ENCODE assay signal across 10 cellular contexts in the genomic region with DNA sequence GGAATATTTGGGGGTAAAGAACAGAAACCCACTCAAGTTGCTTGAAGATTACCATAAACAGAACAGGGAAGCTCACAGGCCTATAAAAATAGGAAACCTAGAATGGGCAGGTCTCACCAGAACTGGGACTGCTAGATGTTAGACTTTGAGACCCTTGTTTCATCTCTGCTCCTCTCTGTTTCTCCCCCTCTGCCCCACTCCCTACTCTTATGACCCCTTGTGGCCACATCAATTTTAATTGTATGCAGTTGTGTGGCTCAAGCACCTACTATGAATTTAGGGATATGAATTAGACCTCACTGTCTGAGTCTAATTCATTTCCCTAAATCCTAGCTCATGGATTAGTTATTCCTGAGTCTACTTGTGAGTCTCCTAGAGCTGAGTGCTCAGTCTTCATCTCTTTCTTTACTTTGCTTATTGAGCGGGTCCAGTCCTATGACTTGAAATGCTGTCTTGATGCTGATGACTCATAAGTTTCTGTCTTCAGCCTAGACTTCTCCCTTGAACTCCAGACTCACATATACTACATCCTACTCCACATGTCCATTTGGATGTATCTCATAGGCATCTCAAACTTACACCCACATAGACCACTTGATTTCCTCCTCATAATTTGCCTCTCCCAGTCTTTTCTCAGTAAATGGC.
DNase-seq lines count a peak whose midpoint lies in the region; ATAC-seq and TF ChIP-seq lines count a peak whose summit lies in the region.
"Had no signal": no experiment of that assay in that cellular context is flagged by ENCODE, and none has a peak within 500 bp of the region (broad histone marks: within the 10 kb centered on the region; RNA-seq: fewer than 3 reads in every experiment).

No MANE protein-coding gene starts in this region.

- no peaks in the 10 kb centered on the region for H3K27me3 Mint-ChIP-seq in activated CD8-positive, alpha-beta memory T cell treated with anti-CD3 and anti-CD28 coated beads, Interleukin-2, amount 10 ng/mL, durations not matched to agents 7 days and 5 days

- peaks cover 11% of the 10 kb centered on the region for H3K4me1 Mint-ChIP-seq in activated CD8-positive, alpha-beta memory T cell treated with anti-CD3 and anti-CD28 coated beads, Interleukin-2, amount 10 ng/mL, durations not matched to agents 7 days and 5 days

- no peaks in the 10 kb centered on the region for H3K9me3 Mint-ChIP-seq in activated CD8-positive, alpha-beta memory T cell treated with anti-CD3 and anti-CD28 coated beads, Interleukin-2, amount 10 ng/mL, durations not matched to agents 7 days and 5 days (ENCODE audit: low read depth)
- H3K9me3 Mint-ChIP-seq: activated T-helper 1 cell treated with anti-CD3 and anti-CD28 coated beads, Interleukin-12 subunit alpha, Interleukin-12 subunit beta, Interleukin-2, Interleukin-4 antibody, amounts not matched to agents 30 ng/mL and 10 ng/mL and 1 ng/mL, durations not matched to agents 14 hours and 24 hours and 36 hours had no signal

- H3K4me3 Mint-ChIP-seq in activated CD8-positive, alpha-beta memory T cell treated with anti-CD3 and anti-CD28 coated beads, Interleukin-2, amount 10 ng/mL, durations not matched to agents 7 days and 5 days = no peak overlapping the region
- H3K4me3 Mint-ChIP-seq: activated T-helper 1 cell treated with anti-CD3 and anti-CD28 coated beads, Interleukin-12 subunit alpha, Interleukin-12 subunit beta, Interleukin-2, Interleukin-4 antibody, amounts not matched to agents 30 ng/mL and 10 ng/mL and 1 ng/mL, durations not matched to agents 14 hours and 24 hours and 36 hours had no signal

- DNase-seq in activated CD8-positive, alpha-beta memory T cell treated with anti-CD3 and anti-CD28 coated beads, Interleukin-2, amount 10 ng/mL, durations not matched to agents 7 days and 5 days = no peak
- DNase-seq in activated CD8-positive, alpha-beta memory T cell treated with anti-CD3 and anti-CD28 coated beads for 24 hours = no peak
- DNase-seq in Kasumi-1 (lab: John Stamatoyannopoulos, UW) (peak; percentile 29 to 63), choroid plexus epithelial cell (ENCODE audit: low read depth) (peak; percentile 8), cerebellar nuclear complex (lab: John Stamatoyannopoulos, UW) (no peak), SHP77 (lab: John Stamatoyannopoulos, UW) (no peak)
- DNase-seq in stimulated activated naive CD8-positive, alpha-beta T cell treated with anti-CD3 and anti-CD28 coated beads, Interleukin-15, Interleukin-2, amounts not matched to agents 100 U/mL and 50 U/mL, for 24 hours = no peak

- no peak overlapping the region for H3K4me3 ChIP-seq in choroid plexus epithelial cell (ENCODE audit: low read depth, low read length)
- H3K4me3 ChIP-seq: esophagus muscularis mucosa had no signal

- peaks cover 2% of the 10 kb centered on the region for H3K36me3 Mint-ChIP-seq in activated CD8-positive, alpha-beta memory T cell treated with anti-CD3 and anti-CD28 coated beads, Interleukin-2, amount 10 ng/mL, durations not matched to agents 7 days and 5 days

- no peak overlapping the region for H3K27ac Mint-ChIP-seq in activated CD8-positive, alpha-beta memory T cell treated with anti-CD3 and anti-CD28 coated beads, Interleukin-2, amount 10 ng/mL, durations not matched to agents 7 days and 5 days
- H3K27ac Mint-ChIP-seq: activated T-helper 1 cell treated with anti-CD3 and anti-CD28 coated beads, Interleukin-12 subunit alpha, Interleukin-12 subunit beta, Interleukin-2, Interleukin-4 antibody, amounts not matched to agents 30 ng/mL and 10 ng/mL and 1 ng/mL, durations not matched to agents 14 hours and 24 hours and 36 hours had no signal

- peak; percentile 39 for ATAC-seq in activated CD8-positive, alpha-beta memory T cell treated with anti-CD3 and anti-CD28 coated beads, Interleukin-2, amount 10 ng/mL, durations not matched to agents 7 days and 5 days
- ATAC-seq in stimulated activated naive CD8-positive, alpha-beta T cell treated with anti-CD3 and anti-CD28 coated beads, Interleukin-15, Interleukin-2, amounts not matched to agents 100 U/mL and 50 U/mL, for 24 hours = peak; percentile 59
- no peak for ATAC-seq in GM19452 (IDR thresholded peaks at IDR 0.05; ENCODE audit: unreplicated experiment)

- CTCF ChIA-PET in activated CD8-positive, alpha-beta memory T cell treated with anti-CD3 and anti-CD28 coated beads, Interleukin-2, amount 10 ng/mL, durations not matched to agents 7 days and 5 days (lab: Charles Lee) = interaction anchor here (0.9 to 1.6 kb wide), 3 partner anchors 10 to 53 kb away, joined by 3 to 5 read pairs (median 3); no protein-coding TSS in a partner anchor

- peak; percentile 17 for TF ChIP-seq CTCF in choroid plexus epithelial cell (conservative IDR thresholded peaks at IDR 0.05; ENCODE audit: low read depth, low read length)

Comparison
In these comparisons a context has a peak if more than half of its experiments do, and no peak if none do; other contexts are left out.
1. DNase-seq: peak in Kasumi-1 (2 of 2) and choroid plexus epithelial cell (single experiment); none in activated CD8-positive, alpha-beta memory T cell treated with anti-CD3 and anti-CD28 coated beads, Interleukin-2, amount 10 ng/mL, durations not matched to agents 7 days and 5 days (single experiment), activated CD8-positive, alpha-beta memory T cell treated with anti-CD3 and anti-CD28 coated beads for 24 hours (single experiment), stimulated activated naive CD8-positive, alpha-beta T cell treated with anti-CD3 and anti-CD28 coated beads, Interleukin-15, Interleukin-2, amounts not matched to agents 100 U/mL and 50 U/mL, for 24 hours (single experiment), cerebellar nuclear complex (0 of 2) and SHP77 (0 of 2).